ENCODE assay signal across 13 cellular contexts in genomic region chr1:244063498-244063897, GRCh38.
"Had no signal": no experiment of that assay in that cellular context is flagged by ENCODE, and none has a peak within 500 bp of the region (broad histone marks: within the 10 kb centered on the region; RNA-seq: fewer than 3 reads in every experiment).

No MANE protein-coding gene starts in this region.

- H3K9me3 ChIP-seq: esophagus muscularis mucosa, pancreas, tibial artery had no signal

- H3K4me3 ChIP-seq: esophagus muscularis mucosa, pancreas, smooth muscle cell, tibial artery had no signal

- DNase-seq: activated naive CD4-positive, alpha-beta T cell treated with anti-CD3 and anti-CD28 coated beads, Interleukin-2, amount 10 ng/mL, durations not matched to agents 7 days and 5 days; central memory CD4-positive, alpha-beta T cell; foreskin fibroblast; left colon; nephron progenitor cell; pancreas; right cardiac atrium; T-cell; tibial artery had no signal

- H3K36me3 Mint-ChIP-seq: activated naive CD4-positive, alpha-beta T cell treated with anti-CD3 and anti-CD28 coated beads, Interleukin-2, amount 10 ng/mL, durations not matched to agents 7 days and 5 days; memory B cell; T-cell had no signal

- H3K27me3 ChIP-seq: esophagus muscularis mucosa, pancreas, tibial artery had no signal

- H3K4me1 Mint-ChIP-seq: activated naive CD4-positive, alpha-beta T cell treated with anti-CD3 and anti-CD28 coated beads, Interleukin-2, amount 10 ng/mL, durations not matched to agents 7 days and 5 days had no signal

- H3K27ac Mint-ChIP-seq: activated naive CD4-positive, alpha-beta T cell treated with anti-CD3 and anti-CD28 coated beads, Interleukin-2, amount 10 ng/mL, durations not matched to agents 7 days and 5 days; activated T-helper 2 cell treated with anti-CD3 and anti-CD28 coated beads, Interferon-gamma antibody, Interleukin-2, Interleukin-4, amounts not matched to agents 10 μg/mL and 5 μg/mL and 100 μg/mL, durations not matched to agents 14 hours and 24 hours and 36 hours; memory B cell; nephron progenitor cell; T-cell had no signal

- H3K9me3 Mint-ChIP-seq: activated naive CD4-positive, alpha-beta T cell treated with anti-CD3 and anti-CD28 coated beads, Interleukin-2, amount 10 ng/mL, durations not matched to agents 7 days and 5 days; activated T-helper 2 cell treated with anti-CD3 and anti-CD28 coated beads, Interferon-gamma antibody, Interleukin-2, Interleukin-4, amounts not matched to agents 10 μg/mL and 5 μg/mL and 100 μg/mL, durations not matched to agents 14 hours and 24 hours and 36 hours; memory B cell; nephron progenitor cell; T-cell had no signal

- H3K27ac ChIP-seq: esophagus muscularis mucosa, pancreas, tibial artery had no signal

- H3K27me3 Mint-ChIP-seq: memory B cell, T-cell had no signal

- H3K4me1 ChIP-seq: esophagus muscularis mucosa had no signal

- H3K36me3 ChIP-seq: esophagus muscularis mucosa, pancreas, tibial artery had no signal

- H3K4me3 Mint-ChIP-seq: activated naive CD4-positive, alpha-beta T cell treated with anti-CD3 and anti-CD28 coated beads, Interleukin-2, amount 10 ng/mL, durations not matched to agents 7 days and 5 days; memory B cell; nephron progenitor cell; T-cell had no signal

- ATAC-seq: left colon, pancreas, right cardiac atrium, T-cell had no signal
